1 cellular context compared by ENCODE assay signal in genomic region chr1:27574001-27574781, GRCh38.
TF ChIP-seq lines count a peak whose summit lies in the region.

No MANE protein-coding gene starts in this region.

TF ChIP-seq in HepG2, 621 proteins besides CTCF, POLR2A, EP300 and RAD21 (continued from another document and continues in another):
- TF ChIP-seq ZNF646 (CRISPR knock-in tag; IDR thresholded peaks at IDR 0.05) (no peak), ZNF253 (CRISPR knock-in tag; IDR thresholded peaks at IDR 0.05; ENCODE audit: borderline replicate concordance) (no peak), CBFB (CRISPR knock-in tag; IDR thresholded peaks at IDR 0.05) (0 out of 2 replicates have a peak, but pooled peaks have one; percentile 47), TFDP2 (CRISPR knock-in tag; IDR thresholded peaks at IDR 0.05) (0 out of 2 replicates have a peak, but pooled peaks have one; percentile 33), ZNF205 (CRISPR knock-in tag; IDR thresholded peaks at IDR 0.05) (peak; percentile 99), KMT2B (CRISPR knock-in tag; IDR thresholded peaks at IDR 0.05) (0 out of 2 replicates have a peak, but pooled peaks have one; percentile 20), JUND (CRISPR knock-in tag; IDR thresholded peaks at IDR 0.05) (no peak), ZNF335 (CRISPR knock-in tag; IDR thresholded peaks at IDR 0.05) (0 out of 2 replicates have a peak, but pooled peaks have one; percentile 26), ZNF746 (CRISPR knock-in tag; IDR thresholded peaks at IDR 0.05) (peak; percentile 54; the same call in 1 of the 2 replicates), ARNTL (CRISPR knock-in tag; IDR thresholded peaks at IDR 0.05) (peak; percentile 76), THAP11 (CRISPR knock-in tag; IDR thresholded peaks at IDR 0.05) (peak; percentile 66; the same call in 1 of the 2 replicates), KDM5B (CRISPR knock-in tag; IDR thresholded peaks at IDR 0.05; ENCODE audit: borderline replicate concordance) (no peak), ZNF234 (CRISPR knock-in tag; conservative IDR thresholded peaks at IDR 0.05) (no peak), MBD4 (IDR thresholded peaks at IDR 0.05; ENCODE audit: borderline replicate concordance, low read length) (no peak), FOXP1 (IDR thresholded peaks at IDR 0.05) (no peak), FOXP1 (CRISPR knock-in tag; IDR thresholded peaks at IDR 0.05) (peak; percentile 67), DRAP1 (CRISPR knock-in tag; IDR thresholded peaks at IDR 0.05) (no peak), ZNF280D (CRISPR knock-in tag; IDR thresholded peaks at IDR 0.05) (peak; percentile 49; the same call in 1 of the 2 replicates), ZNF12 (CRISPR knock-in tag; IDR thresholded peaks at IDR 0.05) (peak; percentile 65), ETV6 (CRISPR knock-in tag; conservative IDR thresholded peaks at IDR 0.05) (peak; percentile 65; the same call in 1 of the 2 replicates), NFKB2 (CRISPR knock-in tag; IDR thresholded peaks at IDR 0.05; ENCODE audit: borderline replicate concordance) (0 out of 2 replicates have a peak, but pooled peaks have one; percentile 29), HNF4A (CRISPR knock-in tag; IDR thresholded peaks at IDR 0.05) (peak; percentile 82), MTERF4 (CRISPR knock-in tag; IDR thresholded peaks at IDR 0.05) (no peak), RFX1 (IDR thresholded peaks at IDR 0.05) (no peak), ZMYM2 (CRISPR knock-in tag; IDR thresholded peaks at IDR 0.05) (no peak), ZNF644 (CRISPR knock-in tag; IDR thresholded peaks at IDR 0.05; ENCODE audit: low read depth) (peak; percentile 55; the same call in 1 of the 2 replicates), ATF2 (CRISPR knock-in tag; IDR thresholded peaks at IDR 0.05) (peak; percentile 73; the same call in 1 of the 2 replicates), FOXO1 (CRISPR knock-in tag; IDR thresholded peaks at IDR 0.05) (peak; percentile 76), DZIP1 (CRISPR knock-in tag; IDR thresholded peaks at IDR 0.05) (no peak), TFAP4 (IDR thresholded peaks at IDR 0.05; ENCODE audit: borderline replicate concordance, low read depth) (peak; percentile 37; the same call in 1 of the 2 replicates), MLX (CRISPR knock-in tag; IDR thresholded peaks at IDR 0.05) (peak; percentile 78; the same call in 1 of the 2 replicates), ZSCAN21 (CRISPR knock-in tag; IDR thresholded peaks at IDR 0.05; ENCODE audit: borderline replicate concordance) (no peak), ZNF609 (CRISPR knock-in tag; IDR thresholded peaks at IDR 0.05; ENCODE audit: borderline replicate concordance) (peak; percentile 71; the same call in 1 of the 2 replicates), FOXM1 (CRISPR knock-in tag; IDR thresholded peaks at IDR 0.05) (no peak)
